In the genomic region with DNA sequence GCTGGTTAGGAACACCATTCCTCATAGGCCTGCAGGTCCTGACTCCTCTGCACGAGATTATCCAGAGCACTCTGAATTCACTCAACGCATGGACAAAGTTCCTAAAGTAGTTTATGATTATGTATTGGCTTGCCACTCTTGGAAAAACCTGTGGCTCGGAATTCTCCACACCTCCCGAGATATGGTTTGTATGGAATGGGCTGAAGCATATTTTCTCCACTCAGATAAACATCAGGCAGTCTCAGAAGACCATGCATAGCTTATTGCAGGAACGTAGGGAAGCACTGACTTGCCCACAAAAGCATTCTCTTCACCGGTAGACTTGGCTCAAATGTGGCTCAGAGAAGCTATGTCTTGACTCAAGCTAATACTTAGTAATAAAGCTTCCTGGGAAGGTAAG, we compare ENCODE assay signal across 28 cellular contexts.
"Had no signal": no experiment of that assay in that cellular context is flagged by ENCODE, and none has a peak within 500 bp of the region (broad histone marks: within the 10 kb centered on the region; RNA-seq: fewer than 3 reads in every experiment).

No MANE protein-coding gene starts in this region.

- H3K79me2 ChIP-seq: parathyroid adenoma had no signal

- H2AFZ ChIP-seq: neural progenitor cell had no signal

- H3K9me3 Mint-ChIP-seq: nephron; stimulated activated effector memory CD8-positive, alpha-beta T cell treated with anti-CD3 and anti-CD28 coated beads, Interleukin-12 subunit alpha, Interleukin-12 subunit beta, amount 100 ng/mL, for 72 hours; type B pancreatic cell had no signal

- H3K36me3 ChIP-seq: neural progenitor cell, ovary, right lobe of liver, sigmoid colon, stomach, thoracic aorta, thyroid gland, tibial nerve, upper lobe of right lung, uterus had no signal

- H3K4me1 Mint-ChIP-seq: naive thymus-derived CD8-positive, alpha-beta T cell; stimulated activated effector memory CD8-positive, alpha-beta T cell treated with anti-CD3 and anti-CD28 coated beads, Interleukin-12 subunit alpha, Interleukin-12 subunit beta, amount 100 ng/mL, for 72 hours; stimulated activated naive B cell treated with anti-CD40 and anti-IgM and Interleukin-4, amounts not matched to agents 10 μg/mL and 1 μg/mL and 100 μg/mL, for 72 hours had no signal

- H3K4me3 Mint-ChIP-seq: naive thymus-derived CD8-positive, alpha-beta T cell; nephron; neural progenitor cell; stimulated activated effector memory CD8-positive, alpha-beta T cell treated with anti-CD3 and anti-CD28 coated beads, Interleukin-12 subunit alpha, Interleukin-12 subunit beta, amount 100 ng/mL, for 72 hours; stimulated activated naive B cell treated with anti-CD40 and anti-IgM and Interleukin-4, amounts not matched to agents 10 μg/mL and 1 μg/mL and 100 μg/mL, for 72 hours; stimulated activated naive CD8-positive, alpha-beta T cell treated with anti-CD3 and anti-CD28 coated beads, Interleukin-15, Interleukin-2, amounts not matched to agents 100 ng/mL and 50 ng/mL, for 24 hours; type B pancreatic cell had no signal

- ATAC-seq: naive thymus-derived CD8-positive, alpha-beta T cell; psoas muscle; right cardiac atrium; right lobe of liver; stimulated activated effector memory CD8-positive, alpha-beta T cell treated with anti-CD3 and anti-CD28 coated beads, Interleukin-12 subunit alpha, Interleukin-12 subunit beta, amount 100 ng/mL, for 72 hours; stimulated activated naive B cell treated with anti-CD40 and anti-IgM and Interleukin-4, amounts not matched to agents 10 μg/mL and 1 μg/mL and 100 μg/mL, for 72 hours; upper lobe of right lung had no signal

- H3K27me3 ChIP-seq: neural progenitor cell, ovary, right lobe of liver, sigmoid colon, thyroid gland, tibial nerve, upper lobe of right lung, uterus had no signal

- H3K27ac ChIP-seq: neural progenitor cell, ovary, parathyroid adenoma, psoas muscle, right lobe of liver, stomach, thoracic aorta, thyroid gland, tibial nerve, upper lobe of right lung, uterus had no signal

- H3K9me3 ChIP-seq: ovary, right lobe of liver, sigmoid colon, thoracic aorta, thyroid gland, tibial nerve, upper lobe of right lung, uterus had no signal

- H3K27ac Mint-ChIP-seq: nephron; neural progenitor cell; progenitor cell of endocrine pancreas; stimulated activated effector memory CD8-positive, alpha-beta T cell treated with anti-CD3 and anti-CD28 coated beads, Interleukin-12 subunit alpha, Interleukin-12 subunit beta, amount 100 ng/mL, for 72 hours; stimulated activated naive B cell treated with anti-CD40 and anti-IgM and Interleukin-4, amounts not matched to agents 10 μg/mL and 1 μg/mL and 100 μg/mL, for 72 hours; stimulated activated naive CD8-positive, alpha-beta T cell treated with anti-CD3 and anti-CD28 coated beads, Interleukin-15, Interleukin-2, amounts not matched to agents 100 ng/mL and 50 ng/mL, for 24 hours; type B pancreatic cell had no signal

- DNase-seq: naive thymus-derived CD8-positive, alpha-beta T cell; occipital lobe; ovary; posterior cingulate gyrus; psoas muscle; right cardiac atrium; right lobe of liver; sigmoid colon; small intestine; stimulated activated CD4-positive, alpha-beta T cell treated with anti-CD3 and anti-CD28 coated beads, Interleukin-15, amount 100 ng/mL, for 24 hours; stimulated activated CD4-positive, alpha-beta T cell treated with anti-CD3 and anti-CD28 coated beads, Interleukin-2, amount 100 ng/mL, for 24 hours; stimulated activated CD4-positive, alpha-beta T cell treated with anti-CD3 and anti-CD28 coated beads, Interleukin-2, amount 100 ng/mL, for 48 hours; stimulated activated CD4-positive, alpha-beta T cell treated with anti-CD3 and anti-CD28 coated beads, Interleukin-4, amount 100 ng/mL, for 24 hours; stimulated activated naive B cell treated with anti-CD40 and anti-IgM and Interleukin-4, amounts not matched to agents 10 μg/mL and 1 μg/mL and 100 μg/mL, for 72 hours; stimulated activated naive CD4-positive, alpha-beta T cell treated with Interleukin-2 at 50 U/mL for 16 hours; stomach; thyroid gland; upper lobe of right lung; uterus had no signal

- FAIRE-seq: small intestine had no signal

- H3K36me3 Mint-ChIP-seq: neural progenitor cell; stimulated activated effector memory CD8-positive, alpha-beta T cell treated with anti-CD3 and anti-CD28 coated beads, Interleukin-12 subunit alpha, Interleukin-12 subunit beta, amount 100 ng/mL, for 72 hours; stimulated activated naive B cell treated with anti-CD40 and anti-IgM and Interleukin-4, amounts not matched to agents 10 μg/mL and 1 μg/mL and 100 μg/mL, for 72 hours; type B pancreatic cell had no signal

- H3K4me3 ChIP-seq: neural progenitor cell, ovary, psoas muscle, right lobe of liver, sigmoid colon, stomach, thoracic aorta, thyroid gland, tibial nerve, upper lobe of right lung, uterus had no signal

- H3K4me2 ChIP-seq: neural progenitor cell had no signal

- H3K4me1 ChIP-seq: neural progenitor cell, psoas muscle, right lobe of liver, stomach, thyroid gland, tibial nerve, upper lobe of right lung had no signal
